ENCODE assay signal across 25 cellular contexts in the genomic region with DNA sequence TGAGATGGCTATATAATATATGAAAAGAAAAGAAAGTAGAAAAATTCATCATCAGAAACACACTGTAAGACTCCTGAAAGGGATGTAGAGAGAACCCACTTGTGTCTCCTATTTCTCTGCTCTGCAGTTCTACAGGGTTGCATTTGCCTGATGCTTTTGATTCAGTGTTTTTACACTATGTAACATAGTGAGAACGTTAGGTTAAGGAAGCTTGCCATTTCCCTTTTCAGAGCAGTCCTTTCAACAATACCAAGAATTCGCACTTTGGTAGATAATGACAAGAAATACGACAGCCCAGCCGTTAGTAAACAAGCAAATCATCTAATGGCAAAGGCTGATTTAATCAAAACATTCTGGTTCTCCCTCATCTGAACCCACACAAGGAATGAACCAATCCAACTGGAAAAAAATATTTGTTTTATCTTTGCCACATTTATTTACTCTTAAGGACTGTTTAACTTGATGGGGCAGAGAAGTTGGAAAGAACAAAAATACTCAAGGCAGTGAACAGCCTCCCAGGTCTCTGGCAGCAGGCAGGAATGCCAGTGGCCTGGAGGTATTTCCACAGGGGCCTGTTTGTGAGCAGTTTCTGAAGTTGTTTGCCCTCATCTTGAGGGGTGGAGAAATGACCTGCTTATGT. TPM values are rescaled to one million over a fixed set of nuclear protein-coding genes. Genes with fewer than 3 reads are reported as not detected.
DNase-seq lines count a peak whose midpoint lies in the region; ATAC-seq, FAIRE-seq and TF ChIP-seq lines count a peak whose summit lies in the region.
"Had no signal": no experiment of that assay in that cellular context is flagged by ENCODE, and none has a peak within 500 bp of the region (broad histone marks: within the 10 kb centered on the region; RNA-seq: fewer than 3 reads in every experiment).

No MANE protein-coding gene starts in this region.

- H3K79me2 ChIP-seq in endothelial cell of umbilical vein (ENCODE audit: control insufficient read depth, insufficient read depth, low read length), result no peaks in the 10 kb centered on the region

- no peak for TF ChIP-seq CTCF in endothelial cell of umbilical vein (IDR thresholded peaks at IDR 0.05; ENCODE audit: extremely low read depth in 1 of 2, insufficient read depth in 1 of 2, low read depth in 1 of 2, low read length in 2 of 2)

- no peak overlapping the region for H3K4me3 ChIP-seq in endothelial cell of umbilical vein (replicated peaks in 1 of 3; ENCODE audit: insufficient read depth in 1 of 3, low read depth in 1 of 3, low read length in 3 of 3)
- H3K4me3 ChIP-seq in naive thymus-derived CD4-positive, alpha-beta T cell (ENCODE audit: low read length), result no peak overlapping the region
- H3K4me3 ChIP-seq: esophagus squamous epithelium, HAP-1, heart left ventricle had no signal

- no peaks in the 10 kb centered on the region for H3K36me3 ChIP-seq in endothelial cell of umbilical vein (ENCODE audit: control insufficient read depth in 2 of 2, extremely low read depth in 1 of 2, insufficient read depth in 2 of 2, low read length in 2 of 2)
- no peaks in the 10 kb centered on the region for H3K36me3 ChIP-seq in naive thymus-derived CD4-positive, alpha-beta T cell (ENCODE audit: control insufficient read depth in 2 of 3, insufficient read depth in 3 of 3, low read length in 3 of 3)
- H3K36me3 ChIP-seq: esophagus squamous epithelium had no signal

- no peak overlapping the region for H3K27ac ChIP-seq in endothelial cell of umbilical vein (ENCODE audit: insufficient read depth, low read depth, low read length)
- peak overlapping the region; percentile 44 for H3K27ac ChIP-seq in naive thymus-derived CD4-positive, alpha-beta T cell (ENCODE audit: low read depth, low read length)
- H3K27ac ChIP-seq: esophagus squamous epithelium had no signal

- no peaks in the 10 kb centered on the region for H3K9me1 ChIP-seq in endothelial cell of umbilical vein (replicated peaks; ENCODE audit: control insufficient read depth, extremely low read depth, insufficient read depth, low read length)

- DNase-seq in activated CD4-positive, alpha-beta T cell treated with anti-CD3 and anti-CD28 coated beads, Interleukin-2, amount 10 ng/mL, durations not matched to agents 24 days and 14 days, result no peak
- DNase-seq in activated CD4-positive, alpha-beta T cell treated with anti-CD3 and anti-CD28 coated beads, Interleukin-2, amount 50 U/mL, for 48 hours, result no peak
- DNase-seq in T-cell (no peak), endothelial cell of umbilical vein (ENCODE audit: low read depth, low spot score) (peak; percentile 41), Right ventricle myocardium superior (no peak)
- peak in 1 of 9 donors; percentile 27 for DNase-seq in naive thymus-derived CD4-positive, alpha-beta T cell
- DNase-seq: 8988T; activated B cell treated with CpG ODN at 0.5 μM for 24 hours; activated CD8-positive, alpha-beta memory T cell treated with anti-CD3 and anti-CD28 coated beads, Interleukin-2, amount 50 U/mL, for 4 hours; activated naive CD4-positive, alpha-beta T cell treated with anti-CD3 and anti-CD28 coated beads, Interleukin-2, amount 50 U/mL, for 16 hours; DMS79; esophagus squamous epithelium; heart left ventricle; midbrain; NCI-H2029; NCI-H446; right cardiac atrium; RPMI8226; stimulated activated naive CD8-positive, alpha-beta T cell treated with anti-CD3 and anti-CD28 coated beads, Interleukin-15, amount 100 ng/mL, for 72 hours had no signal

- POLR2A ChIA-PET in T-cell (lab: Charles Lee), result no interaction called here
- POLR2A ChIA-PET in endothelial cell of umbilical vein (lab: Charles Lee), result no interaction called here
- POLR2A ChIA-PET in naive thymus-derived CD4-positive, alpha-beta T cell (lab: Charles Lee), result no interaction called here

- CTCF ChIA-PET in T-cell (lab: Charles Lee), result no interaction called here
- CTCF ChIA-PET in endothelial cell of umbilical vein (lab: Charles Lee), result interaction anchor here (1.7 kb wide), 1 partner anchor 559 kb away, joined by 5 read pairs; no protein-coding TSS in a partner anchor
- CTCF ChIA-PET in naive thymus-derived CD4-positive, alpha-beta T cell (lab: Charles Lee), result no interaction called here

- H3K36me3 Mint-ChIP-seq in activated CD4-positive, alpha-beta T cell treated with anti-CD3 and anti-CD28 coated beads, Interleukin-2, amount 10 ng/mL, durations not matched to agents 24 days and 14 days (ENCODE audit: low read depth), result peaks cover 17% of the 10 kb centered on the region
- peaks cover 17% of the 10 kb centered on the region for H3K36me3 Mint-ChIP-seq in T-cell
- H3K36me3 Mint-ChIP-seq in naive thymus-derived CD4-positive, alpha-beta T cell, result peaks cover 0 to 46% (median 15%) of the 10 kb centered on the region in 5 donors
- H3K36me3 Mint-ChIP-seq: CD14-positive monocyte had no signal

- H3K4me3 Mint-ChIP-seq in activated CD4-positive, alpha-beta T cell treated with anti-CD3 and anti-CD28 coated beads, Interleukin-2, amount 10 ng/mL, durations not matched to agents 24 days and 14 days, result peak overlapping the region; percentile 49
- H3K4me3 Mint-ChIP-seq in T-cell, result peak overlapping the region in 1 of 3 donors; percentile 57
- peak overlapping the region in 8 of 10 donors; percentile 3 to 50 (median 41) for H3K4me3 Mint-ChIP-seq in naive thymus-derived CD4-positive, alpha-beta T cell
- H3K4me3 Mint-ChIP-seq: activated B cell treated with CpG ODN at 0.5 μM for 24 hours; CD14-positive monocyte; stimulated activated naive CD8-positive, alpha-beta T cell treated with anti-CD3 and anti-CD28 coated beads, Interleukin-15, amount 100 ng/mL, for 72 hours had no signal

- H2AFZ ChIP-seq in endothelial cell of umbilical vein (ENCODE audit: low read depth, low read length), result no peak overlapping the region

- H3K9me3 Mint-ChIP-seq in activated CD4-positive, alpha-beta T cell treated with anti-CD3 and anti-CD28 coated beads, Interleukin-2, amount 10 ng/mL, durations not matched to agents 24 days and 14 days, result peaks cover 3% of the 10 kb centered on the region
- H3K9me3 Mint-ChIP-seq in T-cell, result no peaks in the 10 kb centered on the region
- H3K9me3 Mint-ChIP-seq in naive thymus-derived CD4-positive, alpha-beta T cell, result no peaks in the 10 kb centered on the region
- H3K9me3 Mint-ChIP-seq: activated B cell treated with CpG ODN at 0.5 μM for 24 hours; CD14-positive monocyte; stimulated activated naive CD8-positive, alpha-beta T cell treated with anti-CD3 and anti-CD28 coated beads, Interleukin-15, amount 100 ng/mL, for 72 hours had no signal

- H3K9me3 ChIP-seq in endothelial cell of umbilical vein (replicated peaks; ENCODE audit: control insufficient read depth, insufficient read depth, low read length), result no peaks in the 10 kb centered on the region
- H3K9me3 ChIP-seq in naive thymus-derived CD4-positive, alpha-beta T cell (ENCODE audit: control insufficient read depth in 2 of 3, low read length in 3 of 3), result no peaks in the 10 kb centered on the region
- H3K9me3 ChIP-seq: esophagus squamous epithelium, HAP-1, heart left ventricle had no signal

- no peaks in the 10 kb centered on the region for H4K20me1 ChIP-seq in endothelial cell of umbilical vein (replicated peaks; ENCODE audit: control insufficient read depth, extremely low read depth, insufficient read depth, low read length)

- no peak overlapping the region for H3K4me2 ChIP-seq in endothelial cell of umbilical vein (ENCODE audit: insufficient read depth, low read length)

- no TSS peak for BruUV-seq in endothelial cell of umbilical vein (replicated peaks; lab: Mats Ljungman, UMichigan)

- peak overlapping the region; percentile 78 for H3K27ac Mint-ChIP-seq in activated CD4-positive, alpha-beta T cell treated with anti-CD3 and anti-CD28 coated beads, Interleukin-2, amount 10 ng/mL, durations not matched to agents 24 days and 14 days
- peak overlapping the region in 1 of 2 donors; percentile 77 for H3K27ac Mint-ChIP-seq in T-cell
- H3K27ac Mint-ChIP-seq in naive thymus-derived CD4-positive, alpha-beta T cell, result peak overlapping the region; percentile 39 to 90 (median 82)
- H3K27ac Mint-ChIP-seq: activated B cell treated with CpG ODN at 0.5 μM for 24 hours; CD14-positive monocyte; stimulated activated naive CD8-positive, alpha-beta T cell treated with anti-CD3 and anti-CD28 coated beads, Interleukin-15, amount 100 ng/mL, for 72 hours had no signal

- no peak for FAIRE-seq in endothelial cell of umbilical vein (lab: Jason Lieb, UNC)
- FAIRE-seq: GM18507, islet of Langerhans had no signal

- peaks cover 7 to 10% of the 10 kb centered on the region in 2 experiments for H3K27me3 ChIP-seq in endothelial cell of umbilical vein (ENCODE audit: control insufficient read depth in 2 of 2, insufficient read depth in 2 of 2, low read length in 2 of 2)
- H3K27me3 ChIP-seq in naive thymus-derived CD4-positive, alpha-beta T cell (ENCODE audit: control insufficient read depth in 2 of 2, insufficient read depth in 2 of 2, low read length in 2 of 2), result no peaks in the 10 kb centered on the region
- H3K27me3 ChIP-seq: esophagus squamous epithelium, heart left ventricle had no signal

- no peak overlapping the region for H3K9ac ChIP-seq in endothelial cell of umbilical vein (replicated peaks; ENCODE audit: extremely low read depth, insufficient read depth, low read length)

- no peaks in the 10 kb centered on the region for H3K27me3 Mint-ChIP-seq in activated CD4-positive, alpha-beta T cell treated with anti-CD3 and anti-CD28 coated beads, Interleukin-2, amount 10 ng/mL, durations not matched to agents 24 days and 14 days
- H3K27me3 Mint-ChIP-seq in T-cell, result no peaks in the 10 kb centered on the region
- H3K27me3 Mint-ChIP-seq in naive thymus-derived CD4-positive, alpha-beta T cell, result no peaks in the 10 kb centered on the region
- H3K27me3 Mint-ChIP-seq: activated B cell treated with CpG ODN at 0.5 μM for 24 hours; stimulated activated naive CD8-positive, alpha-beta T cell treated with anti-CD3 and anti-CD28 coated beads, Interleukin-15, amount 100 ng/mL, for 72 hours had no signal

- no peak for TF ChIP-seq POLR2A in endothelial cell of umbilical vein (IDR thresholded peaks at IDR 0.05; ENCODE audit: low read depth, low read length)

- H3K4me1 ChIP-seq in endothelial cell of umbilical vein (ENCODE audit: control insufficient read depth, extremely low read depth, insufficient read depth, low read length), result peaks cover 3% of the 10 kb centered on the region
- peaks cover 0 to 5% of the 10 kb centered on the region in 2 donors for H3K4me1 ChIP-seq in naive thymus-derived CD4-positive, alpha-beta T cell (ENCODE audit: control insufficient read depth in 2 of 2, insufficient read depth in 2 of 2, low read length in 2 of 2)
- H3K4me1 ChIP-seq: esophagus squamous epithelium, HAP-1 had no signal

- dilution Hi-C loops in endothelial cell of umbilical vein (cut with MboI; ENCODE audit: extremely low pct_ligation_motif_present, low sequenced_read_pairs), result no loop called here

- ATAC-seq in T-cell (replicated peaks in 1 of 4) (peak; percentile 35 to 76 (median 58)), HG03439 (IDR thresholded peaks at IDR 0.05; ENCODE audit: unreplicated experiment) (no peak), Right ventricle myocardium superior (ENCODE audit: poor library complexity) (no peak), GM18907 (IDR thresholded peaks at IDR 0.05; ENCODE audit: unreplicated experiment) (no peak)
- peak; percentile 37 for ATAC-seq in naive thymus-derived CD4-positive, alpha-beta T cell
- ATAC-seq: heart left ventricle; right cardiac atrium; stimulated activated naive CD8-positive, alpha-beta T cell treated with anti-CD3 and anti-CD28 coated beads, Interleukin-15, amount 100 ng/mL, for 72 hours had no signal

- H3K4me1 Mint-ChIP-seq in activated CD4-positive, alpha-beta T cell treated with anti-CD3 and anti-CD28 coated beads, Interleukin-2, amount 10 ng/mL, durations not matched to agents 24 days and 14 days, result peaks cover 39% of the 10 kb centered on the region
- H3K4me1 Mint-ChIP-seq in T-cell, result peaks cover 20 to 40% (median 40%) of the 10 kb centered on the region in 3 donors
- H3K4me1 Mint-ChIP-seq in naive thymus-derived CD4-positive, alpha-beta T cell, result peaks cover 11 to 68% (median 35%) of the 10 kb centered on the region in 7 donors

- intact Hi-C loops in activated CD4-positive, alpha-beta T cell treated with anti-CD3 and anti-CD28 coated beads, Interleukin-2, amount 10 ng/mL, durations not matched to agents 24 days and 14 days (cut with micrococcal nuclease), result no loop called here
- intact Hi-C loops in endothelial cell of umbilical vein (cut with micrococcal nuclease), result no loop called here
- intact Hi-C loops in naive thymus-derived CD4-positive, alpha-beta T cell (cut with micrococcal nuclease), result no loop called here
- intact Hi-C loops in Right ventricle myocardium superior (cut with DNase I), result no loop called here

RNA-seq across cellular contexts. Expression of gene SOCS2, which starts 30.8 kb away (rescaled TPM):
- total RNA-seq in activated CD4-positive, alpha-beta T cell treated with anti-CD3 and anti-CD28 coated beads, Interleukin-2, amount 10 ng/mL, durations not matched to agents 24 days and 14 days, result 11.5 and 16.5 TPM in 2 replicates
- total RNA-seq in T-cell (10 to 100 TPM; 20.3 to 37.6 (median 29.5) TPM), endothelial cell of umbilical vein (4.1 and 5.6 TPM in 2 replicates), Right ventricle myocardium superior (6.0 TPM)
- polyA plus RNA-seq in endothelial cell of umbilical vein, result 2.4 and 3.5 TPM in 2 replicates
- 1.9 and 3.3 TPM in 2 replicates for polyA plus RNA-seq in endothelial cell of umbilical vein (2011; cell fraction: cytosol; rRNA removed)
- 4.7 and 5.5 TPM in 2 replicates for polyA plus RNA-seq in endothelial cell of umbilical vein (2011; cell fraction: nucleus; rRNA removed)
- 0.46 and 0.62 TPM in 2 replicates for polyA plus RNA-seq in endothelial cell of umbilical vein (2012)
- polyA minus RNA-seq in endothelial cell of umbilical vein, result 3.4 and 4.2 TPM in 2 replicates
- polyA minus RNA-seq in endothelial cell of umbilical vein (2011; cell fraction: cytosol; rRNA and poly(A)+ RNA removed), result 3.2 TPM
- polyA minus RNA-seq in endothelial cell of umbilical vein (2011; cell fraction: nucleus; rRNA and poly(A)+ RNA removed), result 2.1 and 2.7 TPM in 2 replicates
- 10 to 100 TPM in 3 of 5 experiments, 1 to 10 TPM in 2; 2.5 to 46.7 (median 34.7) TPM for total RNA-seq in naive thymus-derived CD4-positive, alpha-beta T cell
- 10 to 100 TPM; 22.6 to 46.0 TPM for polyA plus RNA-seq in naive thymus-derived CD4-positive, alpha-beta T cell

Comparison
In these comparisons a context has a peak if more than half of its experiments do, and no peak if none do; other contexts are left out.
1. ATAC-seq: peak in T-cell (4 of 4) and naive thymus-derived CD4-positive, alpha-beta T cell (single experiment); none in HG03439 (single experiment), Right ventricle myocardium superior (single experiment) and GM18907 (single experiment).